ENCODE assay signal across 7 cellular contexts in the genomic region with DNA sequence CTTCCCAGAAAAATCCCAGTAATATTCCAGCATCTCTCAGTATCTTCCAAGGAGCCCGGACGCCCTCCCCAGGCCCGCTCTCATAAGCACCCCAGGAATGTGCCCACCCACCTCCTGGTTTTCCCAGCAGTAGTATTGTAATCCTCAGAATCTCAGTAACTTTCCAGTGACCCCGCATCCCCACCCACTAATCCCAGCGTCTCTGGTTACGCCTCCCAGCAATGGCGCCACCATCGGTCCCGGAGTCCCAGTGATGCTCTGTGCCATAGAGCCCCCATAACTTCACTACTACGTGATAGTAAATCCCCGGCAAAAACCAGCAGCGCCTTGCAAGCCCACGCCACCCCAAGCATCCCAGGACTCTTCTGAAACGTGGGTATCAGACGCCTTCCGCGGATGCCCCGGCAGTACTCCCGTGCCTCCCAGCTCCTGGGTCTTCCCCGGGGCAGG. TPM values are rescaled to one million over a fixed set of nuclear protein-coding genes. Genes with fewer than 3 reads are reported as not detected.
A peak's percentile ranks its signal among the peaks of the same experiment; 100 is the strongest.
DNase-seq lines count a peak whose midpoint lies in the region; ATAC-seq, FAIRE-seq and TF ChIP-seq lines count a peak whose summit lies in the region.

No MANE protein-coding gene starts in this region.

- H3K9me1 ChIP-seq in keratinocyte (ENCODE audit: control insufficient read depth, extremely low read depth, insufficient read depth, low read length) = no peaks in the 10 kb centered on the region

- H3K9me3 ChIP-seq in keratinocyte (ENCODE audit: control insufficient read depth, low read depth, low read length) (no peaks in the 10 kb centered on the region), skeletal muscle satellite cell (replicated peaks; ENCODE audit: low read length) (no peaks in the 10 kb centered on the region)

- peaks cover 0 to 13% of the 10 kb centered on the region in 2 experiments for H3K36me3 ChIP-seq in keratinocyte (ENCODE audit: control insufficient read depth in 2 of 2, extremely low read depth in 1 of 2, insufficient read depth in 2 of 2, low read length in 2 of 2)
- H3K36me3 ChIP-seq in skeletal muscle satellite cell (ENCODE audit: insufficient read depth, low read length) = peaks cover 6% of the 10 kb centered on the region

- peaks cover 6% of the 10 kb centered on the region for H3K4me1 ChIP-seq in keratinocyte (ENCODE audit: control insufficient read depth, extremely low read depth, insufficient read depth, low read length)
- peaks cover 15% of the 10 kb centered on the region for H3K4me1 ChIP-seq in skeletal muscle satellite cell (ENCODE audit: control insufficient read depth, insufficient read depth, low read length)

- H3K36me3 Mint-ChIP-seq in T-cell (peaks cover 6% of the 10 kb centered on the region), chondrocyte (ENCODE audit: low read depth) (peaks cover 8% of the 10 kb centered on the region)

- no peaks in the 10 kb centered on the region for H3K27me3 Mint-ChIP-seq in T-cell
- H3K27me3 Mint-ChIP-seq in chondrocyte (ENCODE audit: low read depth) = no peaks in the 10 kb centered on the region

- H3K4me2 ChIP-seq in keratinocyte (ENCODE audit: control insufficient read depth, extremely low read depth, insufficient read depth, low read depth, low read length) = peak overlapping the region; percentile 85
- H3K4me2 ChIP-seq in skeletal muscle satellite cell (ENCODE audit: low read length) = peak overlapping the region; percentile 99

- peak; percentile 17 for FAIRE-seq in keratinocyte (lab: Jason Lieb, UNC)

- peak overlapping the region; percentile 49 for H3K27ac ChIP-seq in keratinocyte (ENCODE audit: control insufficient read depth, insufficient read depth, low read length)

- H3K4me3 ChIP-seq in keratinocyte (ENCODE audit: control insufficient read depth in 2 of 3, extremely low read depth in 1 of 3, insufficient read depth in 2 of 3, low read depth in 1 of 3, low read length in 3 of 3) (peak overlapping the region; percentile 89 to 98 (median 89)), skeletal muscle satellite cell (ENCODE audit: low read length) (peak overlapping the region; percentile 98)

- H4K20me1 ChIP-seq in keratinocyte (ENCODE audit: control insufficient read depth, extremely low read depth, insufficient read depth, low read length) = no peaks in the 10 kb centered on the region

- peak; percentile 14 for TF ChIP-seq CTCF in GM10248 (IDR thresholded peaks at IDR 0.05; ENCODE audit: control extremely low read depth, extremely low read depth, low read depth, missing control alignments)
- peak; percentile 62 for TF ChIP-seq CTCF in chondrocyte (IDR thresholded peaks at IDR 0.05)
- peak in 2 of 3 experiments; percentile 15 to 33 for TF ChIP-seq CTCF in keratinocyte (optimal IDR thresholded peaks at IDR 0.05 in 1 of 3, IDR thresholded peaks at IDR 0.05 in 1 of 3, conservative IDR thresholded peaks at IDR 0.05 in 1 of 3; ENCODE audit: extremely low read depth in 1 of 3, insufficient read depth in 2 of 3, low read length in 3 of 3)

- peaks cover 1% of the 10 kb centered on the region for H3K79me2 ChIP-seq in keratinocyte (ENCODE audit: control insufficient read depth, insufficient read depth, low read length)

- ATAC-seq in T-cell (replicated peaks in 1 of 4) (peak; percentile 15 to 31 (median 17)), GM18868 (IDR thresholded peaks at IDR 0.05; ENCODE audit: unreplicated experiment) (no peak)

- CTCF ChIA-PET in GM10248 (lab: Yijun Ruan, JAX) = interaction anchor here (1.0 to 1.3 kb wide), 3 partner anchors 34 to 334 kb away, joined by 3 to 4 read pairs (median 3); no protein-coding TSS in a partner anchor
- CTCF ChIA-PET in T-cell (lab: Charles Lee) = interaction anchor here in 1 of 2 donors (1.0 to 1.1 kb wide), 2 partner anchors 12 to 335 kb away, joined by 3 read pairs; no protein-coding TSS in a partner anchor

- peak overlapping the region; percentile 73 to 86 for H3K27ac Mint-ChIP-seq in T-cell
- H3K27ac Mint-ChIP-seq in chondrocyte (ENCODE audit: unreplicated experiment) = peak overlapping the region; percentile 98

- H3K4me1 Mint-ChIP-seq in T-cell (peaks cover 13 to 22% (median 21%) of the 10 kb centered on the region in 3 donors), chondrocyte (ENCODE audit: low read depth) (peaks cover 28% of the 10 kb centered on the region)

- no peaks in the 10 kb centered on the region for H3K27me3 ChIP-seq in keratinocyte (ENCODE audit: control insufficient read depth, extremely low read depth, insufficient read depth, low read length)
- H3K27me3 ChIP-seq in skeletal muscle satellite cell (ENCODE audit: control insufficient read depth, insufficient read depth, low read length) = no peaks in the 10 kb centered on the region

- H3K9ac ChIP-seq in keratinocyte (ENCODE audit: control insufficient read depth, extremely low read depth, insufficient read depth, low read length) = peak overlapping the region; percentile 73
- peak overlapping the region; percentile 88 for H3K9ac ChIP-seq in skeletal muscle satellite cell (ENCODE audit: low read depth, low read length)

- DNase-seq in GM10248 (ENCODE audit: extremely low spot score) (peak; percentile 68), HS-27A (ENCODE audit: low read depth) (peak; percentile 51), T-cell (peak in 17 of 34 experiments; percentile 15 to 45 (median 25)), chondrocyte (ENCODE audit: low spot score) (no peak), keratinocyte (ENCODE audit: low read depth, low spot score) (no peak)

- peak overlapping the region; percentile 88 for H2AFZ ChIP-seq in keratinocyte (ENCODE audit: control insufficient read depth, low read length)

- POLR2A ChIA-PET in GM10248 (lab: Yijun Ruan, JAX) (interaction anchor here (3.5 kb wide), 1 partner anchor 11 kb away, joined by 16 read pairs; the partner anchor contains the start of gene MCOLN1), T-cell (lab: Charles Lee) (no interaction called here)

- peak overlapping the region; percentile 90 to 97 (median 91) for H3K4me3 Mint-ChIP-seq in T-cell
- peak overlapping the region; percentile 98 for H3K4me3 Mint-ChIP-seq in chondrocyte (ENCODE audit: unreplicated experiment)

- H3K9me3 Mint-ChIP-seq in T-cell = no peaks in the 10 kb centered on the region
- H3K9me3 Mint-ChIP-seq in chondrocyte (ENCODE audit: low read depth) = no peaks in the 10 kb centered on the region

- dilution Hi-C loops in keratinocyte (cut with MboI; ENCODE audit: extremely low pct_ligation_motif_present, low sequenced_read_pairs) = no loop called here

RNA-seq across cellular contexts. Expression of gene PNPLA6, which starts 1.0 kb away (rescaled TPM):
- total RNA-seq in T-cell (100 to 1,000 TPM in 3 of 5 donors, 10 to 100 TPM in 2; 88.4 to 158 (median 125) TPM), chondrocyte (78.1 to 97.9 TPM (median 87.9 TPM) in 3 replicates)
- 22.4 to 40.0 TPM (median 33.1 TPM) in 3 replicates for polyA plus RNA-seq in keratinocyte
- 48.9 TPM for polyA plus RNA-seq in keratinocyte (2011; ENCODE audit: low read depth)
- 14.2 and 33.3 TPM in 2 replicates for polyA plus RNA-seq in keratinocyte (2011; cell fraction: cytosol; rRNA removed)
- polyA plus RNA-seq in keratinocyte (2011; cell fraction: nucleus; rRNA removed) = 103 and 119 TPM in 2 replicates
- 51.8 and 72.6 TPM in 2 replicates for polyA plus RNA-seq in keratinocyte (2012; ENCODE audit: low replicate concordance)
- 44.1 to 127 TPM (median 58.7 TPM) in 3 replicates for polyA minus RNA-seq in keratinocyte
- 151 TPM for polyA minus RNA-seq in keratinocyte (2011; cell fraction: cytosol; rRNA and poly(A)+ RNA removed)
- 148 and 178 TPM in 2 replicates for polyA minus RNA-seq in keratinocyte (2011; cell fraction: nucleus; rRNA and poly(A)+ RNA removed)
- total RNA-seq in skeletal muscle satellite cell (2012; rRNA removed) = 56.1 and 64.6 TPM in 2 replicates

RNA-seq across cellular contexts. Expression of gene MCOLN1, which starts 12.1 kb away (rescaled TPM):
- total RNA-seq in T-cell (10 to 100 TPM; 13.0 to 16.7 (median 15.3) TPM), chondrocyte (25.9 to 27.9 TPM (median 27.8 TPM) in 3 replicates)
- polyA plus RNA-seq in keratinocyte = 14.0 to 36.0 TPM (median 15.5 TPM) in 3 replicates
- 10.8 TPM for polyA plus RNA-seq in keratinocyte (2011; ENCODE audit: low read depth)
- 12.0 and 20.2 TPM in 2 replicates for polyA plus RNA-seq in keratinocyte (2011; cell fraction: cytosol; rRNA removed)
- 41.1 and 43.9 TPM in 2 replicates for polyA plus RNA-seq in keratinocyte (2011; cell fraction: nucleus; rRNA removed)
- 11.9 and 14.5 TPM in 2 replicates for polyA plus RNA-seq in keratinocyte (2012; ENCODE audit: low replicate concordance)
- polyA minus RNA-seq in keratinocyte = 32.7 to 52.6 TPM (median 51.8 TPM) in 3 replicates
- polyA minus RNA-seq in keratinocyte (2011; cell fraction: cytosol; rRNA and poly(A)+ RNA removed) = 29.5 TPM
- polyA minus RNA-seq in keratinocyte (2011; cell fraction: nucleus; rRNA and poly(A)+ RNA removed) = 12.1 and 18.9 TPM in 2 replicates
- 5.7 and 6.1 TPM in 2 replicates for total RNA-seq in skeletal muscle satellite cell (2012; rRNA removed)

RNA-seq across cellular contexts. Expression of gene ZNF358, which starts 18.7 kb away (rescaled TPM):
- 10 to 100 TPM in 1 of 5 donors, 1 to 10 TPM in 4; 4.3 to 10.3 (median 8.5) TPM for total RNA-seq in T-cell
- 72.8 to 78.9 TPM (median 78.1 TPM) in 3 replicates for total RNA-seq in chondrocyte
- 8.5 to 15.9 TPM (median 10.0 TPM) in 3 replicates for polyA plus RNA-seq in keratinocyte
- 0.91 TPM for polyA plus RNA-seq in keratinocyte (2011; ENCODE audit: low read depth)
- polyA plus RNA-seq in keratinocyte (2011; cell fraction: cytosol; rRNA removed) = 9.9 and 18.9 TPM in 2 replicates
- 5.9 and 7.7 TPM in 2 replicates for polyA plus RNA-seq in keratinocyte (2011; cell fraction: nucleus; rRNA removed)
- 8.9 and 16.6 TPM in 2 replicates for polyA plus RNA-seq in keratinocyte (2012; ENCODE audit: low replicate concordance)
- 7.0 to 32.7 TPM (median 8.7 TPM) in 3 replicates for polyA minus RNA-seq in keratinocyte
- polyA minus RNA-seq in keratinocyte (2011; cell fraction: cytosol; rRNA and poly(A)+ RNA removed) = 29.5 TPM
- polyA minus RNA-seq in keratinocyte (2011; cell fraction: nucleus; rRNA and poly(A)+ RNA removed) = 2.9 and 3.4 TPM in 2 replicates
- 11.4 and 13.8 TPM in 2 replicates for total RNA-seq in skeletal muscle satellite cell (2012; rRNA removed)

RNA-seq across cellular contexts. Expression of gene PEX11G, which starts 45.7 kb away (rescaled TPM):
- total RNA-seq in T-cell = 1 to 10 TPM in 1 of 5 donors, under 1 TPM in 3, not detected in 1; 0.35 to 1.1 (median 0.67) TPM
- total RNA-seq in chondrocyte = 1.7 to 2.6 TPM (median 2.3 TPM) in 3 replicates
- 1.1 to 2.7 TPM (median 1.3 TPM) in 3 replicates for polyA plus RNA-seq in keratinocyte
- polyA plus RNA-seq in keratinocyte (2011; ENCODE audit: low read depth) = 0.46 TPM
- 0.75 and 2.6 TPM in 2 replicates for polyA plus RNA-seq in keratinocyte (2011; cell fraction: cytosol; rRNA removed)
- 1.0 and 1.9 TPM in 2 replicates for polyA plus RNA-seq in keratinocyte (2011; cell fraction: nucleus; rRNA removed)
- polyA plus RNA-seq in keratinocyte (2012; ENCODE audit: low replicate concordance) = 1.5 and 2.2 TPM in 2 replicates
- polyA minus RNA-seq in keratinocyte = 0.45 to 3.2 TPM (median 0.99 TPM) in 3 replicates
- polyA minus RNA-seq in keratinocyte (2011; cell fraction: cytosol; rRNA and poly(A)+ RNA removed) = 4.0 TPM
- 0.84 and 1.2 TPM in 2 replicates for polyA minus RNA-seq in keratinocyte (2011; cell fraction: nucleus; rRNA and poly(A)+ RNA removed)
- total RNA-seq in skeletal muscle satellite cell (2012; rRNA removed) = 1.7 and 3.5 TPM in 2 replicates

Comparison
In these comparisons a context has a peak if more than half of its experiments do, and no peak if none do; other contexts are left out.
1. DNase-seq: peak in GM10248 (single experiment) and HS-27A (single experiment); none in chondrocyte (single experiment) and keratinocyte (single experiment).
2. Peak in every context shown above with its lines, with median percentiles within 50 percentile points of each other: CTCF ChIP-seq.